13 cellular contexts compared by ENCODE assay signal in the genomic region with DNA sequence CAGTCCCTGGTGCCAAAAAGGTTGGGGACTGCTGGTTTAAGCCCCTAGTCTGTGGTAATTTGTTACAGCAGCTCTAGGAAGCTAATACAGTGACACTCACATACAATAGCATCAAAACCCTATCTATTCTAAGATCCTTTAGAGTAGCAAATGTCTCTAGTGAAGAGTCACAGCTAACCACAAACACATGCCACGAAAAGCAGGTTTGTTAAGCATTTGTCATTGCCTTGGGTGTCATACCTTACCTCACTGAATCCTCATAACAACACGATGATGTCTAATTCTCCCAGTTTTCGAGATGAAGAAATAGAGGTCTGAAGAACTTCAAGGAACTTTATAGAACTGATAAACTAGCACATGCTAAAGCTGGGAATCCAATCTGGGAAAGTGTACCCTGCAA. TPM values are rescaled to one million over a fixed set of nuclear protein-coding genes. Genes with fewer than 3 reads are reported as not detected.
A peak's percentile ranks its signal among the peaks of the same experiment; 100 is the strongest.
DNase-seq lines count a peak whose midpoint lies in the region; ATAC-seq lines count a peak whose summit lies in the region.
"Had no signal": no experiment of that assay in that cellular context is flagged by ENCODE, and none has a peak within 500 bp of the region (broad histone marks: within the 10 kb centered on the region; RNA-seq: fewer than 3 reads in every experiment).

No MANE protein-coding gene starts in this region.

- ATAC-seq in GM18498 (IDR thresholded peaks at IDR 0.05; ENCODE audit: unreplicated experiment): no peak

- peak; percentile 9 for DNase-seq in stimulated activated CD4-positive, alpha-beta T cell treated with anti-CD3 and anti-CD28 coated beads, Interleukin-1b, Interleukin-23, amount 100 ng/mL, for 48 hours
- DNase-seq in stimulated activated CD4-positive, alpha-beta T cell treated with anti-CD3 and anti-CD28 coated beads, Interleukin-4, amount 100 ng/mL, for 24 hours: no peak
- DNase-seq in RKO (ENCODE audit: low spot score) (peak; percentile 12), myocyte (ENCODE audit: low read depth) (peak; percentile 13), AML-193 (lab: John Stamatoyannopoulos, UW) (no peak), GF-D8 (lab: John Stamatoyannopoulos, UW) (no peak)
- DNase-seq: CD8-positive, alpha-beta memory T cell; EL; Karpas-422; NCI-H187 treated with DMSO at 0.1 percent for 48 hours; NCI-H446 treated with DMSO at 0.1 percent for 48 hours; Right ventricle myocardium superior had no signal

RNA-seq across cellular contexts. Expression of a gene that starts 29.6 kb away (rescaled TPM):
- total RNA-seq in myocyte: 2.9 and 6.8 TPM in 2 replicates
- 0.74 TPM for polyA plus RNA-seq in myocyte (2012)
- polyA plus RNA-seq: CD8-positive, alpha-beta memory T cell had no signal

Comparison
In these comparisons a context has a peak if more than half of its experiments do, and no peak if none do; other contexts are left out.
1. DNase-seq: peak in stimulated activated CD4-positive, alpha-beta T cell treated with anti-CD3 and anti-CD28 coated beads, Interleukin-1b, Interleukin-23, amount 100 ng/mL, for 48 hours (single experiment), RKO (single experiment) and myocyte (single experiment); none in stimulated activated CD4-positive, alpha-beta T cell treated with anti-CD3 and anti-CD28 coated beads, Interleukin-4, amount 100 ng/mL, for 24 hours (single experiment), AML-193 (0 of 2) and GF-D8 (single experiment).